ENCODE assay signal across 16 cellular contexts in genomic region chr14:67485501-67486095, GRCh38. TPM values are rescaled to one million over a fixed set of nuclear protein-coding genes. Genes with fewer than 3 reads are reported as not detected.
DNase-seq lines count a peak whose midpoint lies in the region; ATAC-seq and TF ChIP-seq lines count a peak whose summit lies in the region.
"Had no signal": no experiment of that assay in that cellular context is flagged by ENCODE, and none has a peak within 500 bp of the region (broad histone marks: within the 10 kb centered on the region; RNA-seq: fewer than 3 reads in every experiment).

No MANE protein-coding gene starts in this region.

- H3K4me1 ChIP-seq in BLaER1: peaks cover 78% of the 10 kb centered on the region

- peak overlapping the region; percentile 37; the same call in 1 of the 2 replicates for H3K27ac ChIP-seq in BLaER1
- H3K27ac ChIP-seq: gastrocnemius medialis, stomach had no signal

- peak overlapping the region; percentile 63 for H3K4me2 ChIP-seq in BLaER1

- no peaks in the 10 kb centered on the region for H4K20me1 ChIP-seq in BLaER1

- H3K9ac ChIP-seq in BLaER1: peak overlapping the region; percentile 15; the same call in 1 of the 2 replicates

- TF ChIP-seq CTCF in GM12873 (IDR thresholded peaks at IDR 0.05; ENCODE audit: insufficient read depth, low read depth, low read length, missing control alignments): peak; percentile 17

- no peak overlapping the region for H3K4me3 ChIP-seq in BLaER1
- H3K4me3 ChIP-seq: adrenal gland, gastrocnemius medialis, stomach had no signal

- H3K36me3 ChIP-seq in BLaER1: no peaks in the 10 kb centered on the region
- H3K36me3 ChIP-seq: gastrocnemius medialis had no signal

- DNase-seq in amniotic epithelial cell (ENCODE audit: low read depth) (peak; percentile 78), left lobe of liver (ENCODE audit: low spot score) (no peak), SIG-M5 treated with dmso at 0.1 percent for 504 hours (lab: John Stamatoyannopoulos, UW; ENCODE audit: unreplicated experiment) (no peak), NCI-H2171 (lab: John Stamatoyannopoulos, UW) (no peak)
- DNase-seq: gastrocnemius medialis, GF-D8, NCI-H146, NCI-H524, SHP77, stomach had no signal

- H3K9me3 ChIP-seq in BLaER1: peaks cover 5% of the 10 kb centered on the region; the same call in 1 of the 2 replicates
- H3K9me3 ChIP-seq: adrenal gland, gastrocnemius medialis, stomach had no signal

- peak; percentile 46 for ATAC-seq in left lobe of liver
- no peak for ATAC-seq in HG03025 (IDR thresholded peaks at IDR 0.05; ENCODE audit: low FRiP score, unreplicated experiment)
- no peak for ATAC-seq in HG03439 (IDR thresholded peaks at IDR 0.05; ENCODE audit: unreplicated experiment)
- ATAC-seq: gastrocnemius medialis, sciatic nerve had no signal

- no peaks in the 10 kb centered on the region for H3K27me3 ChIP-seq in BLaER1
- H3K27me3 ChIP-seq: adrenal gland, gastrocnemius medialis, stomach had no signal

RNA-seq across cellular contexts. Expression of gene TMEM229B, which starts 2.9 kb away (rescaled TPM):
- total RNA-seq in left lobe of liver: 0.93 TPM

RNA-seq across cellular contexts. Expression of gene PLEKHH1, which starts 47.5 kb away (rescaled TPM):
- 2.9 TPM for total RNA-seq in left lobe of liver
